Comparison of ENCODE assay signal across 8 cellular contexts in the genomic region with DNA sequence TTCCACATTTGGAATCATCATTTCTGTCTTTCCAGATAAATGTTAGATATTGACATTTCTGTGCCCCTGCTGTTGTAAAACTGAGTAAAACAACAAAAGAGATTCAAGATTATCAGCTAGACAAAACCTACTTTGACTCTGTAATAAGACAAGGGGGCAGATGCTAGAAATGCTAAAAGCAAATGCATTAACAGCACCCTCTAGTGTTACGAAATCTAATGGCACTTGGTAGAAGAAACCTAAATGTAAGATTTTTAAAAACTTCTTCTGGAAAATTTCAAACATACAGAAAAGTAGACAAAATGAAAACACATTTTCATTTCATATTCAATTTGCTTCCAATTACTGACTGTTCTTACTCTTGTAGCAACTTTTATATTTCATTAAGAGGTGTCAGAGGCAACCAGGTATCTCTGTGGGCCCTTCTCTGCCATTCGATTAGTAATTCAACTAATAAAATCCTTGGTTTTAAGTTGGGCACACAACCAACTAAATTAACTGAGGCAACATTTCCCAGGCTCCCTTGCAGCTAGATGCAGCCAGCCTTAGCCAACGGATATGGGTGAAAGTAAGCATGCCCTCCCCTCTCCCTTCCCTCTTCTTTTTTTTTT. TPM values are rescaled to one million over a fixed set of nuclear protein-coding genes. Genes with fewer than 3 reads are reported as not detected.
DNase-seq lines count a peak whose midpoint lies in the region; ATAC-seq and TF ChIP-seq lines count a peak whose summit lies in the region.

No MANE protein-coding gene starts in this region.

- no peaks in the 10 kb centered on the region for H4K20me1 ChIP-seq in HCT116 (ENCODE audit: insufficient read depth)

- in situ Hi-C loops in brain microvascular endothelial cell (cut with HindIII; ENCODE audit: low pct_ligation_motif_present, low sequenced_read_pairs), result no loop called here

- no peak overlapping the region for H3K9ac ChIP-seq in HCT116 (ENCODE audit: low read length)

- H3K36me3 ChIP-seq in HCT116 (ENCODE audit: control insufficient read depth in 1 of 2, insufficient read depth in 2 of 2, low read length in 2 of 2) (peaks cover 0 to 7% of the 10 kb centered on the region in 2 experiments; a peak in 1 of 4 replicates), brain microvascular endothelial cell (replicated peaks) (no peaks in the 10 kb centered on the region), vagina (no peaks in the 10 kb centered on the region)

- H3K79me2 ChIP-seq in HCT116 (ENCODE audit: insufficient read depth, low read length), result peaks cover 37% of the 10 kb centered on the region

- no peak overlapping the region for H3K27ac Mint-ChIP-seq in activated CD4-positive, alpha-beta memory T cell treated with anti-CD3 and anti-CD28 coated beads for 36 hours

- H2AFZ ChIP-seq in HCT116 (ENCODE audit: low read depth, low read length, poor library complexity, severe bottlenecking), result no peak overlapping the region

- H3K9me2 ChIP-seq in HCT116 (ENCODE audit: insufficient read depth), result no peaks in the 10 kb centered on the region

- peak; percentile 66 for ATAC-seq in HCT116

- BruUV-seq in HCT116 (replicated peaks; lab: Mats Ljungman, UMichigan), result no TSS peak

- DNase-seq in CD1c-positive myeloid dendritic cell (ENCODE audit: extremely low spot score), result peak; percentile 79
- peak; percentile 34 for DNase-seq in HCT116 (ENCODE audit: low read depth, low spot score)
- DNase-seq in NCI-H774 (lab: John Stamatoyannopoulos, UW), result peak; percentile 27
- DNase-seq in brain microvascular endothelial cell, result no peak
- peak; percentile 73 for DNase-seq in left kidney (ENCODE audit: low read depth, low spot score)
- DNase-seq in vagina (ENCODE audit: extremely low spot score in 2 of 2), result no peak
- DNase-seq in activated CD4-positive, alpha-beta memory T cell treated with anti-CD3 and anti-CD28 coated beads for 36 hours, result no peak
- no peak for DNase-seq in activated T-cell treated with anti-CD3 and anti-CD28 coated beads for 4 hours

- TF ChIP-seq POLR2A in HCT116 (IDR thresholded peaks at IDR 0.05; ENCODE audit: borderline replicate concordance, extremely low read depth, insufficient read depth, insufficient read length) (no peak), vagina (IDR thresholded peaks at IDR 0.05) (no peak)

- H3K27me3 ChIP-seq in HCT116 (ENCODE audit: insufficient read depth, low read length) (no peaks in the 10 kb centered on the region), brain microvascular endothelial cell (replicated peaks) (no peaks in the 10 kb centered on the region), vagina (no peaks in the 10 kb centered on the region)

- H3K27me3 Mint-ChIP-seq in activated CD4-positive, alpha-beta memory T cell treated with anti-CD3 and anti-CD28 coated beads for 36 hours, result no peaks in the 10 kb centered on the region

- H3K36me3 Mint-ChIP-seq in activated CD4-positive, alpha-beta memory T cell treated with anti-CD3 and anti-CD28 coated beads for 36 hours, result peaks cover 4% of the 10 kb centered on the region

- H3K9me3 Mint-ChIP-seq in activated CD4-positive, alpha-beta memory T cell treated with anti-CD3 and anti-CD28 coated beads for 36 hours, result peaks cover 4% of the 10 kb centered on the region

- peaks cover 16% of the 10 kb centered on the region for H3K4me1 Mint-ChIP-seq in activated CD4-positive, alpha-beta memory T cell treated with anti-CD3 and anti-CD28 coated beads for 36 hours (ENCODE audit: low read depth)

- no peak overlapping the region for H3K4me3 ChIP-seq in HCT116 (replicated peaks in 1 of 2; ENCODE audit: low read depth in 1 of 2, low read length in 2 of 2)
- no peak overlapping the region for H3K4me3 ChIP-seq in brain microvascular endothelial cell (ENCODE audit: low read depth, low read length)
- H3K4me3 ChIP-seq in vagina, result no peak overlapping the region

- POLR2A ChIA-PET in HCT116 (lab: Charles Lee), result no interaction called here
- POLR2A ChIA-PET in activated CD4-positive, alpha-beta memory T cell treated with anti-CD3 and anti-CD28 coated beads for 36 hours (lab: Charles Lee), result interaction anchor here (1.0 kb wide), 1 partner anchor 294 kb away, joined by 3 read pairs; no protein-coding TSS in a partner anchor

- no peak overlapping the region for H3K4me3 Mint-ChIP-seq in activated CD4-positive, alpha-beta memory T cell treated with anti-CD3 and anti-CD28 coated beads for 36 hours

- H3K27ac ChIP-seq in HCT116 (ENCODE audit: low read depth, low read length) (no peak overlapping the region), brain microvascular endothelial cell (no peak overlapping the region), vagina (no peak overlapping the region)

- RAD21 ChIA-PET in HCT116 (lab: Charles Lee; ENCODE audit: low non-redundant PET in 1 of 2, low total read pairs in 2 of 2, uncharacterized antibody in 2 of 2, unreplicated experiment in 2 of 2), result interaction anchor here (0.8 to 1.0 kb wide), 2 partner anchors 58 to 197 kb away, joined by 3 read pairs; no protein-coding TSS in a partner anchor

- H3K9me3 ChIP-seq in HCT116 (ENCODE audit: control insufficient read depth in 1 of 2, insufficient read depth in 1 of 2, low read depth in 1 of 2, low read length in 2 of 2), result peaks cover 0 to 5% of the 10 kb centered on the region in 2 experiments; a peak in 2 of 4 replicates
- H3K9me3 ChIP-seq in vagina, result no peaks in the 10 kb centered on the region

- TF ChIP-seq CTCF in HCT116 (IDR thresholded peaks at IDR 0.05 in 2 of 3, conservative IDR thresholded peaks at IDR 0.05 in 1 of 3; ENCODE audit: borderline replicate concordance in 1 of 3, insufficient read depth in 1 of 3, low read depth in 2 of 3, low read length in 2 of 3) (peak; percentile 72 to 90 (median 74)), brain microvascular endothelial cell (IDR thresholded peaks at IDR 0.05; ENCODE audit: low read depth, low read length, missing control alignments) (peak; percentile 57), vagina (IDR thresholded peaks at IDR 0.05) (peak; percentile 54 to 69 (median 59))

- CTCF ChIA-PET in HCT116 (lab: Charles Lee), result interaction anchor here (0.6 to 2.5 kb wide), 14 partner anchors 9 to 343 kb away, joined by 3 to 12 read pairs (median 3); no protein-coding TSS in a partner anchor
- CTCF ChIA-PET in activated CD4-positive, alpha-beta memory T cell treated with anti-CD3 and anti-CD28 coated beads for 36 hours (lab: Charles Lee), result interaction anchor here (0.6 to 4.2 kb wide), 35 partner anchors 9 to 292 kb away, joined by 3 to 44 read pairs (median 4); no protein-coding TSS in a partner anchor

- H3K4me2 ChIP-seq in HCT116 (ENCODE audit: low read length), result no peak overlapping the region; the same call in 1 of the 2 replicates

- peaks cover 12 to 30% of the 10 kb centered on the region in 2 experiments for H3K4me1 ChIP-seq in HCT116 (ENCODE audit: control insufficient read depth in 1 of 2, insufficient read depth in 2 of 2, low read length in 2 of 2)
- peaks cover 13% of the 10 kb centered on the region for H3K4me1 ChIP-seq in vagina

- intact Hi-C loops in HCT116 (cut with micrococcal nuclease) (loop anchor here (1.0 to 5.0 kb wide), 3 partner anchors 12 to 349 kb away; no protein-coding TSS in a partner anchor), vagina (cut with DNase I) (no loop called here)
- intact Hi-C loops in activated CD4-positive, alpha-beta memory T cell treated with anti-CD3 and anti-CD28 coated beads for 36 hours (cut with micrococcal nuclease), result loop anchor here (1.0 to 2.0 kb wide), 2 partner anchors 144 to 215 kb away; no protein-coding TSS in a partner anchor

- TF ChIP-seq RAD21 in HCT116 (IDR thresholded peaks at IDR 0.05; ENCODE audit: low read depth), result peak; percentile 81

TF ChIP-seq in HCT116, 20 proteins besides CTCF, POLR2A, EP300 and RAD21:
- TF ChIP-seq CEBPB (IDR thresholded peaks at IDR 0.05; ENCODE audit: low read depth) (peak; percentile 35; the same call in 1 of the 2 replicates), YY1 (IDR thresholded peaks at IDR 0.05; ENCODE audit: extremely low read depth, insufficient replicate concordance, low read depth, low read length) (no peak), EGR1 (IDR thresholded peaks at IDR 0.05; ENCODE audit: low read depth) (0 out of 2 replicates have a peak, but pooled peaks have one; percentile 14), ELF1 (IDR thresholded peaks at IDR 0.05; ENCODE audit: borderline replicate concordance, low read depth) (no peak)
TF ChIP-seq in HCT116: peak in this region for 2.

RNA-seq across cellular contexts. Expression of gene SLC23A2, which starts 45.0 kb away (rescaled TPM):
- total RNA-seq in HCT116 (2021; ENCODE audit: unreplicated experiment) (16.3 TPM), vagina (14.7 TPM)
- polyA plus RNA-seq in HCT116 (2012), result 9.5 and 10.1 TPM in 2 replicates
- total RNA-seq in activated CD4-positive, alpha-beta memory T cell treated with anti-CD3 and anti-CD28 coated beads for 36 hours, result 10 to 100 TPM; 14.0 to 14.9 TPM

Comparison
In these comparisons a context has a peak if more than half of its experiments do, and no peak if none do; other contexts are left out.
1. DNase-seq: peak in CD1c-positive myeloid dendritic cell (single experiment), HCT116 (single experiment), NCI-H774 (single experiment) and left kidney (single experiment); none in brain microvascular endothelial cell (single experiment), vagina (0 of 2), activated CD4-positive, alpha-beta memory T cell treated with anti-CD3 and anti-CD28 coated beads for 36 hours (single experiment) and activated T-cell treated with anti-CD3 and anti-CD28 coated beads for 4 hours (single experiment).
2. Peak in every context shown above with its lines, with median percentiles within 50 percentile points of each other: CTCF ChIP-seq.